ENCODE assay signal across 8 cellular contexts in the genomic region with DNA sequence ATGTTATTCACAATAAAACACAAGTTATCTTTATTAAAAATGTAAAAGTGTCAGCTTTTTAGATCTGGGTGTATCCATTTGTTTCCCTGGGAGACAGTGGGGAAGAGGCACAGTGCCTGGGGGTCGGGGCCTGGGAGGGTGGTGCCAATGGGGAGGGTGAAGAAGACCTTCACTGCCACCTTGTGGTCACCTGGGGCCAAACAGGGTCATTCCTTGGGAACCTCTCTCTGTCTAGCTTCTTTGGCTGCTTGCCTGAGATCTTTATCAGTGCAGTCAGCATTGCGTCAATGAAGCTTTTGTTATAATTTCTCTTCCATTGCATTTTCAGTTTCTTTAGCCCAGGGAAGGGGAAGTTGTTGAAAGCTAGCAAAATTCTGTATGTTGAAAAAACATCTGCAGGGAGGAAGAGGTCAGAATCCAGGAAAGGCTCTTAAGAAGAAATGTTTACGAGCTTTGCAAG. TPM values are rescaled to one million over a fixed set of nuclear protein-coding genes. Genes with fewer than 3 reads are reported as not detected.
DNase-seq lines count a peak whose midpoint lies in the region; ATAC-seq and TF ChIP-seq lines count a peak whose summit lies in the region.

No MANE protein-coding gene starts in this region.

- H3K36me3 Mint-ChIP-seq in activated naive CD8-positive, alpha-beta T cell treated with anti-CD3 and anti-CD28 coated beads for 36 hours, result no peaks in the 10 kb centered on the region

- no peak for TF ChIP-seq POLR2A in ovary (IDR thresholded peaks at IDR 0.05)

- H3K79me2 ChIP-seq in PC-3 (ENCODE audit: low read length) (no peaks in the 10 kb centered on the region), hepatocyte (no peaks in the 10 kb centered on the region), smooth muscle cell (ENCODE audit: low read depth) (no peaks in the 10 kb centered on the region)

- H3F3A ChIP-seq in PC-3 (ENCODE audit: low read length, unreplicated experiment) (no peaks in the 10 kb centered on the region), smooth muscle cell (ENCODE audit: low read depth) (no peaks in the 10 kb centered on the region)

- peak; percentile 87 for ATAC-seq in GM21723 (IDR thresholded peaks at IDR 0.05; ENCODE audit: unreplicated experiment)
- peak; percentile 85 for ATAC-seq in PC-3

- H3K4me1 ChIP-seq in PC-3 (ENCODE audit: insufficient read depth, low read length), result peaks cover 10% of the 10 kb centered on the region; the same call in 1 of the 2 replicates
- H3K4me1 ChIP-seq in hepatocyte (ENCODE audit: insufficient read depth), result no peaks in the 10 kb centered on the region
- peaks cover 9% of the 10 kb centered on the region for H3K4me1 ChIP-seq in smooth muscle cell (ENCODE audit: low read depth)
- H3K4me1 ChIP-seq in ovary (ENCODE audit: insufficient read depth), result no peaks in the 10 kb centered on the region

- H3K4me1 Mint-ChIP-seq in activated naive CD8-positive, alpha-beta T cell treated with anti-CD3 and anti-CD28 coated beads for 36 hours, result peaks cover 2% of the 10 kb centered on the region

- H3K27me3 ChIP-seq in PC-3 (ENCODE audit: low read length) (peaks cover 16% of the 10 kb centered on the region; the same call in 1 of the 2 replicates), hepatocyte (no peaks in the 10 kb centered on the region), smooth muscle cell (ENCODE audit: low read depth) (no peaks in the 10 kb centered on the region), ovary (no peaks in the 10 kb centered on the region)

- H3K36me3 ChIP-seq in PC-3 (ENCODE audit: low read depth, low read length), result no peaks in the 10 kb centered on the region
- no peaks in the 10 kb centered on the region for H3K36me3 ChIP-seq in hepatocyte (replicated peaks; ENCODE audit: insufficient read depth, low read depth)
- no peaks in the 10 kb centered on the region for H3K36me3 ChIP-seq in smooth muscle cell (ENCODE audit: low read depth)
- no peaks in the 10 kb centered on the region for H3K36me3 ChIP-seq in ovary

- H3K27me3 Mint-ChIP-seq in activated naive CD8-positive, alpha-beta T cell treated with anti-CD3 and anti-CD28 coated beads for 36 hours, result peaks cover 22% of the 10 kb centered on the region

- no peaks in the 10 kb centered on the region for H3K9me3 ChIP-seq in PC-3 (ENCODE audit: low read length)
- H3K9me3 ChIP-seq in hepatocyte (ENCODE audit: low read depth), result no peaks in the 10 kb centered on the region
- no peaks in the 10 kb centered on the region for H3K9me3 ChIP-seq in smooth muscle cell (replicated peaks; ENCODE audit: low read depth)
- no peaks in the 10 kb centered on the region for H3K9me3 ChIP-seq in ovary

- H3K9me2 ChIP-seq in PC-3 (replicated peaks; ENCODE audit: low read length), result no peaks in the 10 kb centered on the region
- no peaks in the 10 kb centered on the region for H3K9me2 ChIP-seq in hepatocyte (replicated peaks; ENCODE audit: insufficient read depth)

- no peaks in the 10 kb centered on the region for H3K9me3 Mint-ChIP-seq in activated naive CD8-positive, alpha-beta T cell treated with anti-CD3 and anti-CD28 coated beads for 36 hours

- H3K4me3 Mint-ChIP-seq in activated naive CD8-positive, alpha-beta T cell treated with anti-CD3 and anti-CD28 coated beads for 36 hours, result no peak overlapping the region

- 36% methylated on average over 3 of the region's 3 CpGs for WGBS in hepatocyte (ENCODE audit: low lambda C conversion rate, missing lambda C conversion rate)
- WGBS in smooth muscle cell (ENCODE audit: low lambda C conversion rate), result 25% methylated on average over 3 of the region's 3 CpGs
- 28 to 37% (median 28%) methylated on average over 3 of the region's 3 CpGs for WGBS in ovary, 3 donors

- peak; percentile 16 for DNase-seq in G401 (ENCODE audit: low spot score)
- peak; percentile 97 for DNase-seq in KBM-7
- peak; percentile 85 for DNase-seq in PC-3
- peak; percentile 47 for DNase-seq in activated naive CD8-positive, alpha-beta T cell treated with anti-CD3 and anti-CD28 coated beads for 36 hours
- peak; percentile 82 for DNase-seq in hepatocyte (ENCODE audit: low spot score)
- no peak for DNase-seq in smooth muscle cell (lab: John Stamatoyannopoulos, UW; ENCODE audit: unreplicated experiment)
- no peak for DNase-seq in ovary

- intact Hi-C loops in PC-3 (cut with micrococcal nuclease), result loop anchor here (1.0 to 5.0 kb wide), 3 partner anchors 103 to 192 kb away; no protein-coding TSS in a partner anchor
- intact Hi-C loops in ovary (cut with DNase I), result no loop called here

- H3K4me3 ChIP-seq in PC-3 (ENCODE audit: low read length) (no peak overlapping the region), hepatocyte (no peak overlapping the region), smooth muscle cell (no peak overlapping the region), ovary (no peak overlapping the region)

- CTCF ChIA-PET in PC-3 (lab: Charles Lee), result interaction anchor here (0.6 to 1.7 kb wide), 3 partner anchors 128 to 159 kb away, joined by 4 to 13 read pairs (median 8); no protein-coding TSS in a partner anchor

- no peak overlapping the region for H3K27ac Mint-ChIP-seq in activated naive CD8-positive, alpha-beta T cell treated with anti-CD3 and anti-CD28 coated beads for 36 hours

- no TSS peak for BruUV-seq in PC-3 (replicated peaks; lab: Mats Ljungman, UMichigan)

- H2AFZ ChIP-seq in PC-3 (ENCODE audit: low read length) (no peak overlapping the region), hepatocyte (no peak overlapping the region), smooth muscle cell (ENCODE audit: low read depth) (no peak overlapping the region)

- in situ Hi-C loops in G401 (cut with HindIII; ENCODE audit: low sequenced_read_pairs) (no loop called here), KBM-7 (cut with MboI; ENCODE audit: low pct_unique_long_range_greater_than_20kb, low sequenced_read_pairs) (no loop called here)

- H3K27ac ChIP-seq in PC-3 (ENCODE audit: low read length) (peak overlapping the region; percentile 18; the same call in 1 of the 2 replicates), hepatocyte (no peak overlapping the region), smooth muscle cell (ENCODE audit: low read depth) (no peak overlapping the region), ovary (no peak overlapping the region)

- TF ChIP-seq EP300 in ovary (IDR thresholded peaks at IDR 0.05), result no peak

- H4K20me1 ChIP-seq in PC-3 (ENCODE audit: low read length) (no peaks in the 10 kb centered on the region), hepatocyte (ENCODE audit: insufficient read depth, poor library complexity, severe bottlenecking) (no peaks in the 10 kb centered on the region), smooth muscle cell (ENCODE audit: low read depth) (no peaks in the 10 kb centered on the region)

- H3K9ac ChIP-seq in PC-3 (ENCODE audit: low read length) (no peak overlapping the region), smooth muscle cell (ENCODE audit: low read depth) (no peak overlapping the region)

- H3K4me2 ChIP-seq in PC-3 (ENCODE audit: low read length) (peak overlapping the region; percentile 32), hepatocyte (no peak overlapping the region), smooth muscle cell (peak overlapping the region; percentile 20)

- POLR2A ChIA-PET in PC-3 (lab: Charles Lee; ENCODE audit: unreplicated experiment), result no interaction called here

- peak; percentile 73 for TF ChIP-seq CTCF in PC-3 (conservative IDR thresholded peaks at IDR 0.05; ENCODE audit: low read depth, low read length)
- peak; percentile 67 for TF ChIP-seq CTCF in hepatocyte (IDR thresholded peaks at IDR 0.05; ENCODE audit: poor library complexity)
- peak; percentile 83 for TF ChIP-seq CTCF in smooth muscle cell (IDR thresholded peaks at IDR 0.05; ENCODE audit: borderline replicate concordance, insufficient read depth, poor library complexity, severe bottlenecking)
- no peak for TF ChIP-seq CTCF in ovary (IDR thresholded peaks at IDR 0.05)

RNA-seq across cellular contexts. Expression of a gene that starts 39.1 kb away (rescaled TPM):
- not detected in 2 replicates for total RNA-seq in G401 (2014; rRNA removed; shearing (Covaris generic))
- total RNA-seq in PC-3 (2014; rRNA removed) (not detected in 2 replicates), hepatocyte (0.37 TPM in 1 of 2 replicates, not detected in the other), smooth muscle cell (0.58 and 0.85 TPM in 2 replicates), ovary (not detected)
- total RNA-seq in activated naive CD8-positive, alpha-beta T cell treated with anti-CD3 and anti-CD28 coated beads for 36 hours, result not detected
- polyA plus RNA-seq in hepatocyte (0.19 and 0.85 TPM in 2 replicates), smooth muscle cell (2.1 TPM in 1 of 2 replicates, not detected in the other), ovary (under 1 TPM in 1 of 2 donors, not detected in 1; 0.06 TPM)

Comparison
In these comparisons a context has a peak if more than half of its experiments do, and no peak if none do; other contexts are left out.
1. DNase-seq: peak in G401 (single experiment), KBM-7 (single experiment), PC-3 (single experiment), activated naive CD8-positive, alpha-beta T cell treated with anti-CD3 and anti-CD28 coated beads for 36 hours (single experiment) and hepatocyte (single experiment); none in smooth muscle cell (single experiment) and ovary (0 of 5).
2. CTCF ChIP-seq: peak in PC-3 (single experiment), hepatocyte (single experiment) and smooth muscle cell (single experiment); none in ovary (0 of 3).